17 cellular contexts compared by ENCODE assay signal in the genomic region with DNA sequence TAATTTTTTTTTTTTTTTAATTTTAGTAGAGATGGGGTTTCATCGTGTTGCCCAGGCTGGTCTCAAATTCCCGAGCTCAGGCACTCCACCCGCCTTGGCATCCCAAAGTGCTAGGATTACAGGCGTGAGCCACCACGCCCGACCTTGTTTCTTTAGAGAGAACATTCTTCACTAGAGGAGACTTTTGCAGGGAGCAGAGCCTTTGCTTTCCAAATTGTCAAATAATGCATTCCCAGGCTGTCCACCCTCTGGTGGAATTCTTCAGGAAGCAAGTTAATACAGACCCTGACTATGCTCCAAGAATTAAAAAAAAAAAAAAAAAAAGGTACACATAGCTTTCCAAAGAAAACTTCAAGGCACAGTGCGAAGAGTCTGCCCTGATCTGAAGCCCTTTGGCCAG. TPM values are rescaled to one million over a fixed set of nuclear protein-coding genes. Genes with fewer than 3 reads are reported as not detected.
DNase-seq lines count a peak whose midpoint lies in the region; ATAC-seq and TF ChIP-seq lines count a peak whose summit lies in the region.
"Had no signal": no experiment of that assay in that cellular context is flagged by ENCODE, and none has a peak within 500 bp of the region (broad histone marks: within the 10 kb centered on the region; RNA-seq: fewer than 3 reads in every experiment).

No MANE protein-coding gene starts in this region.

- intact Hi-C loops in left ventricle myocardium superior (cut with micrococcal nuclease) (no loop called here), left ventricle myocardium inferior (cut with micrococcal nuclease) (no loop called here)

- ATAC-seq in left ventricle myocardium superior (peak; percentile 51), HG02610 (IDR thresholded peaks at IDR 0.05; ENCODE audit: unreplicated experiment) (no peak)
- ATAC-seq: Panc1 had no signal

- TF ChIP-seq CTCF in left ventricle myocardium inferior (IDR thresholded peaks at IDR 0.05; ENCODE audit: borderline replicate concordance) = no peak
- TF ChIP-seq CTCF in osteoblast (IDR thresholded peaks at IDR 0.05; ENCODE audit: extremely low read depth, low read depth, low read length) = no peak

- peaks cover 45% of the 10 kb centered on the region for H3K79me2 ChIP-seq in osteoblast (ENCODE audit: insufficient read depth, low read length)

- H3K36me3 ChIP-seq in left ventricle myocardium inferior (no peaks in the 10 kb centered on the region), adipocyte (ENCODE audit: control insufficient read depth, insufficient read depth, low read length, severe bottlenecking) (peaks cover 19% of the 10 kb centered on the region), osteoblast (ENCODE audit: insufficient read depth, low read length) (peaks cover 11% of the 10 kb centered on the region)

- H3K27me3 ChIP-seq in left ventricle myocardium inferior (ENCODE audit: low read depth) (no peaks in the 10 kb centered on the region), adipocyte (replicated peaks; ENCODE audit: control insufficient read depth, insufficient read depth, low read length) (no peaks in the 10 kb centered on the region), osteoblast (ENCODE audit: insufficient read depth, low read length) (no peaks in the 10 kb centered on the region)

- H3K4me1 ChIP-seq in left ventricle myocardium inferior (no peaks in the 10 kb centered on the region), adipocyte (ENCODE audit: control insufficient read depth, insufficient read depth, low read length) (peaks cover 55% of the 10 kb centered on the region), osteoblast (ENCODE audit: insufficient read depth, low read length) (peaks cover 29% of the 10 kb centered on the region)

- H2AFZ ChIP-seq in osteoblast (ENCODE audit: low read length) = no peak overlapping the region

- DNase-seq in left ventricle myocardium superior (no peak), left ventricle myocardium inferior (no peak), adipocyte (ENCODE audit: low read depth) (peak; percentile 40), osteoblast (ENCODE audit: insufficient read length, low spot score, missing footprints) (peak; percentile 71), inferior parietal cortex (ENCODE audit: extremely low spot score) (no peak), AG08396 (ENCODE audit: low spot score) (no peak)
- DNase-seq: C1 segment of cervical spinal cord, H9, IMR-90, NCI-H1048, NCI-H1436, NCI-H1930, NCI-H2171, NCI-H526 had no signal

- no peaks in the 10 kb centered on the region for H3K9me3 ChIP-seq in left ventricle myocardium inferior (replicated peaks)
- no peaks in the 10 kb centered on the region for H3K9me3 ChIP-seq in adipocyte (ENCODE audit: control insufficient read depth, low read length)
- H3K9me3 ChIP-seq in osteoblast (ENCODE audit: low read depth, low read length) = no peaks in the 10 kb centered on the region
- H3K9me3 ChIP-seq: A549 had no signal

- no peak overlapping the region for H3K9ac ChIP-seq in adipocyte (ENCODE audit: low read length)

- H3K27ac ChIP-seq in left ventricle myocardium inferior (replicated peaks) (no peak overlapping the region), osteoblast (ENCODE audit: low read depth, low read length) (no peak overlapping the region)
- H3K27ac ChIP-seq: A549 had no signal

- no peak overlapping the region for H3K4me2 ChIP-seq in osteoblast (ENCODE audit: insufficient read depth, low read length)
- H3K4me2 ChIP-seq: A549 had no signal

- H4K20me1 ChIP-seq in osteoblast (ENCODE audit: insufficient read depth, low read length) = peaks cover 11% of the 10 kb centered on the region

- H3K4me3 ChIP-seq in left ventricle myocardium inferior = no peak overlapping the region
- no peak overlapping the region for H3K4me3 ChIP-seq in adipocyte (ENCODE audit: low read length)
- no peak overlapping the region for H3K4me3 ChIP-seq in osteoblast (ENCODE audit: insufficient read depth, low read length)
- H3K4me3 ChIP-seq: A549 had no signal

RNA-seq across cellular contexts. Expression of gene ALDH1L2, which starts 6.8 kb away (rescaled TPM):
- total RNA-seq in left ventricle myocardium superior (2.5 TPM), left ventricle myocardium inferior (3.0 TPM), osteoblast (55.4 and 63.9 TPM in 2 replicates)

RNA-seq across cellular contexts. Expression of gene WASHC4, which starts 30.1 kb away (rescaled TPM):
- total RNA-seq in left ventricle myocardium superior = 26.4 TPM
- total RNA-seq in left ventricle myocardium inferior = 23.5 TPM
- 124 and 131 TPM in 2 replicates for total RNA-seq in osteoblast

Comparison
In these comparisons a context has a peak if more than half of its experiments do, and no peak if none do; other contexts are left out.
1. DNase-seq: peak in adipocyte (single experiment) and osteoblast (single experiment); none in left ventricle myocardium superior (single experiment), left ventricle myocardium inferior (single experiment), inferior parietal cortex (single experiment) and AG08396 (single experiment).
2. RNA of gene ALDH1L2, which starts 6.8 kb away (total RNA-seq): 55.4 to 63.9 TPM in osteoblast; 3.0 TPM in left ventricle myocardium inferior (single experiment) and 2.5 TPM in left ventricle myocardium superior (single experiment); every median in the first group is over 10 times any median in the second.